In the genomic region with DNA sequence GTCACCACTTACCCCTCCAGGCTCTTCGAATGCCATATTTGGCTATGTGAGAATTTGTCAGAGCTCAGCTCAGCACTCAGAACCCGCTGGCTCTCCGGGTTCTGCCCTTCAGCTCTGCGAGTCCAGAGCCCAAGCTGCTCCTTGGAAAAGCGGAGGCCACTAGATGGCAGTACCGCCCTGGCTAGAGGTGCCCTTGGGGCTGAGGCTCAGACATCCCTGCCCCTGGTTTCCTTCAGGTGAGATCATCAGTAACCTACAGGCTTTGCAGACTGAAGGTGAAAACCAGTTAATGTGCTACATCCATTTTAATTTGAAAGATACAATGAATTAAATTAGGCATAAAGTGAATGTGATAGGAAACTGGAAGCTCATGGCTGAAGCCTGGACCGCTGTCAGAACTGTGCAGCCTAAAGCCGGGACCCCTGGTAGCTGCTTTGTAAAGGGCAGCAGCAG, we compare ENCODE assay signal across 8 cellular contexts.
DNase-seq lines count a peak whose midpoint lies in the region; ATAC-seq and TF ChIP-seq lines count a peak whose summit lies in the region.

No MANE protein-coding gene starts in this region.

- H3K4me1 Mint-ChIP-seq in naive thymus-derived CD4-positive, alpha-beta T cell, result no peaks in the 10 kb centered on the region

- CTCF ChIA-PET in naive thymus-derived CD4-positive, alpha-beta T cell (lab: Charles Lee), result interaction anchor here (1.0 to 1.6 kb wide), 4 partner anchors 8 to 401 kb away, joined by 3 to 9 read pairs (median 4); no protein-coding TSS in a partner anchor

- intact Hi-C loops in naive thymus-derived CD4-positive, alpha-beta T cell (cut with micrococcal nuclease), result loop anchor here in 1 of 2 donors (1.0 kb wide), 1 partner anchor 402 kb away; no protein-coding TSS in a partner anchor

- H3K4me3 Mint-ChIP-seq in naive thymus-derived CD4-positive, alpha-beta T cell, result no peak overlapping the region

- H3K27me3 ChIP-seq in naive thymus-derived CD4-positive, alpha-beta T cell (ENCODE audit: control insufficient read depth in 2 of 2, insufficient read depth in 2 of 2, low read length in 2 of 2), result no peaks in the 10 kb centered on the region

- no peak overlapping the region for H3K27ac Mint-ChIP-seq in naive thymus-derived CD4-positive, alpha-beta T cell

- no peak overlapping the region for H3K4me3 ChIP-seq in epithelial cell of proximal tubule (ENCODE audit: low read depth, low read length)
- no peak overlapping the region for H3K4me3 ChIP-seq in naive thymus-derived CD4-positive, alpha-beta T cell (ENCODE audit: low read length)

- H3K4me1 ChIP-seq in naive thymus-derived CD4-positive, alpha-beta T cell (ENCODE audit: control insufficient read depth in 2 of 2, insufficient read depth in 2 of 2, low read length in 2 of 2), result no peaks in the 10 kb centered on the region

- TF ChIP-seq CTCF in GM10266 (IDR thresholded peaks at IDR 0.05; ENCODE audit: control insufficient read depth, insufficient read depth, low read depth, missing control alignments) (peak; percentile 80), epithelial cell of proximal tubule (conservative IDR thresholded peaks at IDR 0.05; ENCODE audit: low read depth, low read length) (peak; percentile 98)

- no peaks in the 10 kb centered on the region for H3K36me3 Mint-ChIP-seq in naive thymus-derived CD4-positive, alpha-beta T cell

- H3K9me3 Mint-ChIP-seq in naive thymus-derived CD4-positive, alpha-beta T cell, result no peaks in the 10 kb centered on the region

- POLR2A ChIA-PET in naive thymus-derived CD4-positive, alpha-beta T cell (lab: Charles Lee), result no interaction called here

- no peaks in the 10 kb centered on the region for H3K36me3 ChIP-seq in naive thymus-derived CD4-positive, alpha-beta T cell (ENCODE audit: control insufficient read depth in 2 of 3, insufficient read depth in 3 of 3, low read length in 3 of 3)

- H3K27me3 Mint-ChIP-seq in naive thymus-derived CD4-positive, alpha-beta T cell, result peaks cover 3 to 41% (median 13%) of the 10 kb centered on the region in 5 donors

- no peaks in the 10 kb centered on the region for H3K9me3 ChIP-seq in naive thymus-derived CD4-positive, alpha-beta T cell (ENCODE audit: control insufficient read depth in 2 of 3, low read length in 3 of 3)

- H3K27ac ChIP-seq in naive thymus-derived CD4-positive, alpha-beta T cell (ENCODE audit: low read depth, low read length), result no peak overlapping the region

- peak; percentile 79 for ATAC-seq in HG03159 (IDR thresholded peaks at IDR 0.05; ENCODE audit: unreplicated experiment)
- peak; percentile 53 for ATAC-seq in naive thymus-derived CD4-positive, alpha-beta T cell
- ATAC-seq in stimulated activated naive CD8-positive, alpha-beta T cell treated with anti-CD3 and anti-CD28 coated beads, Interleukin-15, Interleukin-2, amounts not matched to agents 100 U/mL and 50 U/mL, for 24 hours, result peak; percentile 80
- ATAC-seq in HG03378 (IDR thresholded peaks at IDR 0.05; ENCODE audit: unreplicated experiment), result no peak

- peak; percentile 59 for DNase-seq in GM10266 (ENCODE audit: extremely low spot score)
- DNase-seq in NCI-H748 treated with DMSO at 0.1 percent for 48 hours (lab: John Stamatoyannopoulos, UW), result peak; percentile 59
- peak; percentile 85 for DNase-seq in activated CD8-positive, alpha-beta memory T cell treated with anti-CD3 and anti-CD28 coated beads, Interleukin-2, amount 50 U/mL, for 48 hours
- no peak for DNase-seq in epithelial cell of proximal tubule (ENCODE audit: low read depth)
- peak in 7 of 9 donors; percentile 9 to 54 (median 21) for DNase-seq in naive thymus-derived CD4-positive, alpha-beta T cell
- DNase-seq in stimulated activated naive CD8-positive, alpha-beta T cell treated with anti-CD3 and anti-CD28 coated beads, Interleukin-15, Interleukin-2, amounts not matched to agents 100 U/mL and 50 U/mL, for 24 hours, result peak; percentile 73
